12 cellular contexts compared by ENCODE assay signal in the genomic region with DNA sequence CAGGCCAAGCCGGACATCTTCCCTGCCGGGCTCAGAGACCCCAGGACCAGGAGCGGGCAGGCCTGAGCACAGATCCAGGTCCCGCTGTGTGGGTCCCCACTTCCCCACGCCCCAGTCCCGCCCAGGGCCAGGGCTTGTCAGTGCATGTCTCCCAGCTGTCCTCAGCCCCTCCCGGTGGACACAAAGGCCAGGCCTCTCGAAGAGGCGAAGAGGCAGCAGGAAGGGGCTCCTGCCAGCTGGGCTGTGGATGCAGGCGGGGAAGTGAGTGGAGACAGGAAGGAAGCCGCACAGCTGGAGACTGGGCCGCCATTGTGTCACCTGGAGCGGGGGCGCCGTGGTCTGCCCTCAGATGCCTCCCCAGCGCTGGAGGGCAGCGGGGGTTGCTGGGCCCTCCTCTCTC. TPM values are rescaled to one million over a fixed set of nuclear protein-coding genes. Genes with fewer than 3 reads are reported as not detected.
DNase-seq lines count a peak whose midpoint lies in the region; ATAC-seq and TF ChIP-seq lines count a peak whose summit lies in the region.
"Had no signal": no experiment of that assay in that cellular context is flagged by ENCODE, and none has a peak within 500 bp of the region (broad histone marks: within the 10 kb centered on the region; RNA-seq: fewer than 3 reads in every experiment).

No MANE protein-coding gene starts in this region.

- peaks cover 19% of the 10 kb centered on the region; the same call in 1 of the 2 replicates for H3F3A ChIP-seq in PC-9 (ENCODE audit: insufficient read depth, low read depth)

- H3K27me3 ChIP-seq in right atrium auricular region (no peaks in the 10 kb centered on the region), PC-9 (ENCODE audit: insufficient read depth, low read depth) (no peaks in the 10 kb centered on the region), gastroesophageal sphincter (peaks cover 60% of the 10 kb centered on the region)

- WGBS in gastroesophageal sphincter (ENCODE audit: low coverage in 1 of 2), 2 donors: 17% methylated on average over 3 of the region's 17 CpGs; no CpG with 5 or more reads in 1 of the 2 donors

- DNase-seq in Right ventricle myocardium superior (peak; percentile 72), right atrium auricular region (ENCODE audit: low spot score) (no peak), PC-9 (no peak), erythroblast (lab: John Stamatoyannopoulos, UW) (no peak), caudate nucleus (lab: John Stamatoyannopoulos, UW) (no peak), ACHN (no peak), T-helper 17 cell (no peak)
- DNase-seq: activated CD8-positive, alpha-beta memory T cell treated with anti-CD3 and anti-CD28 coated beads, Interleukin-2, amount 10 ng/mL, durations not matched to agents 7 days and 5 days; amygdala had no signal

- BruUV-seq in PC-9 (replicated peaks; lab: Mats Ljungman, UMichigan): no TSS peak

- H3K4me1 Mint-ChIP-seq in T-helper 17 cell: peaks cover 9% of the 10 kb centered on the region

- H3K4me1 ChIP-seq in right atrium auricular region (peaks cover 0 to 19% of the 10 kb centered on the region in 2 donors), PC-9 (replicated peaks; ENCODE audit: insufficient read depth) (peaks cover 5% of the 10 kb centered on the region), gastroesophageal sphincter (peaks cover 0 to 18% (median 12%) of the 10 kb centered on the region in 3 donors)

- H2AFZ ChIP-seq in PC-9: no peak overlapping the region

- ATAC-seq in Right ventricle myocardium superior (ENCODE audit: poor library complexity) (peak; percentile 53), gastroesophageal sphincter (peak; percentile 64), T-helper 17 cell (no peak)
- ATAC-seq: activated CD8-positive, alpha-beta memory T cell treated with anti-CD3 and anti-CD28 coated beads, Interleukin-2, amount 10 ng/mL, durations not matched to agents 7 days and 5 days had no signal

- H3K9me2 ChIP-seq in PC-9 (ENCODE audit: insufficient read depth): no peaks in the 10 kb centered on the region

- no peak overlapping the region for H3K4me3 Mint-ChIP-seq in T-helper 17 cell
- H3K4me3 Mint-ChIP-seq: activated CD8-positive, alpha-beta memory T cell treated with anti-CD3 and anti-CD28 coated beads, Interleukin-2, amount 10 ng/mL, durations not matched to agents 7 days and 5 days; B cell had no signal

- intact Hi-C loops in Right ventricle myocardium superior (cut with DNase I): no loop called here
- intact Hi-C loops in PC-9 (cut with micrococcal nuclease; ENCODE audit: unreplicated experiment): no loop called here

- no peak for TF ChIP-seq CTCF in right atrium auricular region (IDR thresholded peaks at IDR 0.05)
- no peak for TF ChIP-seq CTCF in PC-9 (conservative IDR thresholded peaks at IDR 0.05)
- no peak for TF ChIP-seq CTCF in gastroesophageal sphincter (IDR thresholded peaks at IDR 0.05)

- no peaks in the 10 kb centered on the region for H3K36me3 Mint-ChIP-seq in T-helper 17 cell (ENCODE audit: low read depth)
- H3K36me3 Mint-ChIP-seq: activated CD8-positive, alpha-beta memory T cell treated with anti-CD3 and anti-CD28 coated beads, Interleukin-2, amount 10 ng/mL, durations not matched to agents 7 days and 5 days had no signal

- H3K79me2 ChIP-seq in PC-9 (ENCODE audit: low read depth): no peaks in the 10 kb centered on the region

- H3K9me3 ChIP-seq in right atrium auricular region (no peaks in the 10 kb centered on the region), PC-9 (ENCODE audit: insufficient read depth, low read depth) (no peaks in the 10 kb centered on the region), gastroesophageal sphincter (no peaks in the 10 kb centered on the region), T-helper 17 cell (ENCODE audit: control insufficient read depth, low read length, poor library complexity, severe bottlenecking) (no peaks in the 10 kb centered on the region)

- POLR2A ChIA-PET in PC-9 (lab: Charles Lee; ENCODE audit: unreplicated experiment): interaction anchor here (0.6 kb wide), 1 partner anchor 53 kb away, joined by 3 read pairs; no protein-coding TSS in a partner anchor

- CTCF ChIA-PET in PC-9 (lab: Charles Lee): no interaction called here

- no peak overlapping the region for H3K27ac ChIP-seq in right atrium auricular region
- H3K27ac ChIP-seq in PC-9: no peak overlapping the region
- H3K27ac ChIP-seq in gastroesophageal sphincter: peak overlapping the region in 2 of 4 donors; percentile 10 to 49
- no peak overlapping the region for H3K27ac ChIP-seq in caudate nucleus (ENCODE audit: low read depth, low read length)

- H3K36me3 ChIP-seq in right atrium auricular region (no peaks in the 10 kb centered on the region), PC-9 (ENCODE audit: low read depth) (no peaks in the 10 kb centered on the region), gastroesophageal sphincter (no peaks in the 10 kb centered on the region)

- no peak overlapping the region for H3K27ac Mint-ChIP-seq in T-helper 17 cell
- H3K27ac Mint-ChIP-seq: activated CD8-positive, alpha-beta memory T cell treated with anti-CD3 and anti-CD28 coated beads, Interleukin-2, amount 10 ng/mL, durations not matched to agents 7 days and 5 days; B cell had no signal

- no peak for TF ChIP-seq EP300 in gastroesophageal sphincter (IDR thresholded peaks at IDR 0.05)

- 0 out of 2 replicates have a peak overlapping the region, but pooled peaks have one; percentile 20 for H3K4me2 ChIP-seq in PC-9

- in situ Hi-C loops in ACHN (cut with HindIII; ENCODE audit: low pct_ligation_motif_present, low pct_unique_long_range_greater_than_20kb, low sequenced_read_pairs): no loop called here

- no peaks in the 10 kb centered on the region for H4K20me1 ChIP-seq in PC-9 (ENCODE audit: insufficient read depth)

- TF ChIP-seq POLR2A in gastroesophageal sphincter (IDR thresholded peaks at IDR 0.05): no peak
- TF ChIP-seq POLR2A in erythroblast (IDR thresholded peaks at IDR 0.05; ENCODE audit: low read length): no peak

- H3K4me3 ChIP-seq in right atrium auricular region: no peak overlapping the region
- H3K4me3 ChIP-seq in PC-9: no peak overlapping the region
- H3K4me3 ChIP-seq in gastroesophageal sphincter: no peak overlapping the region

- peaks cover 11% of the 10 kb centered on the region for H3K27me3 Mint-ChIP-seq in T-helper 17 cell

RNA-seq across cellular contexts. Expression of gene GRIFIN, which starts 4.8 kb away (rescaled TPM):
- not detected for total RNA-seq in Right ventricle myocardium superior
- total RNA-seq in right atrium auricular region: not detected
- not detected in 2 replicates for total RNA-seq in PC-9 (2021)
- total RNA-seq in gastroesophageal sphincter: not detected
- not detected for total RNA-seq in T-helper 17 cell
- total RNA-seq: activated CD8-positive, alpha-beta memory T cell treated with anti-CD3 and anti-CD28 coated beads, Interleukin-2, amount 10 ng/mL, durations not matched to agents 7 days and 5 days; B cell; lower leg skin had no signal

RNA-seq across cellular contexts. Expression of gene LFNG, which starts 48.2 kb away (rescaled TPM):
- 4.6 TPM for total RNA-seq in Right ventricle myocardium superior
- total RNA-seq in right atrium auricular region: 1 to 10 TPM; 3.8 to 4.3 TPM
- total RNA-seq in PC-9 (2021): 21.3 and 24.7 TPM in 2 replicates
- total RNA-seq in gastroesophageal sphincter: 1 to 10 TPM; 4.4 to 9.8 (median 8.4) TPM
- 100 to 1,000 TPM; 110 to 116 TPM for total RNA-seq in T-helper 17 cell
